14 cellular contexts compared by ENCODE assay signal in genomic region chr2:230330725-230331124, GRCh38. TPM values are rescaled to one million over a fixed set of nuclear protein-coding genes. Genes with fewer than 3 reads are reported as not detected.
A peak's percentile ranks its signal among the peaks of the same experiment; 100 is the strongest.
DNase-seq lines count a peak whose midpoint lies in the region; ATAC-seq, FAIRE-seq and TF ChIP-seq lines count a peak whose summit lies in the region.
"Had no signal": no experiment of that assay in that cellular context is flagged by ENCODE, and none has a peak within 500 bp of the region (broad histone marks: within the 10 kb centered on the region; RNA-seq: fewer than 3 reads in every experiment).

No MANE protein-coding gene starts in this region.

- H3K4me2 ChIP-seq in HepG2 (ENCODE audit: low read depth, low read length), result no peak overlapping the region

- H3K4me1 Mint-ChIP-seq in activated CD8-positive, alpha-beta T cell treated with anti-CD3 and anti-CD28 coated beads, Interleukin-2, amount 10 ng/mL, durations not matched to agents 7 days and 5 days (ENCODE audit: low read depth), result peaks cover 75% of the 10 kb centered on the region
- H3K4me1 Mint-ChIP-seq in stimulated activated memory B cell treated with anti-CD40 and anti-IgM and Interleukin-4, amounts not matched to agents 10 μg/mL and 1 μg/mL and 100 μg/mL, for 72 hours, result peaks cover 85% of the 10 kb centered on the region

- no peak for TF ChIP-seq RAD21 in HepG2 (CRISPR knock-in tag; IDR thresholded peaks at IDR 0.05)

- H4K20me1 ChIP-seq in HepG2 (ENCODE audit: insufficient read depth, low read length), result no peaks in the 10 kb centered on the region

- intact Hi-C loops in HepG2 (cut with micrococcal nuclease; ENCODE audit: unreplicated experiment), result no loop called here
- intact Hi-C loops in right lobe of liver (cut with DNase I), result no loop called here
- intact Hi-C loops in mucosa of descending colon (cut with DNase I, micrococcal nuclease), result no loop called here

- H3K4me1 ChIP-seq in HepG2 (ENCODE audit: insufficient read depth, low read length), result peaks cover 38% of the 10 kb centered on the region
- H3K4me1 ChIP-seq in right lobe of liver, result peaks cover 0 to 10% (median 4%) of the 10 kb centered on the region in 4 donors
- peaks cover 11% of the 10 kb centered on the region for H3K4me1 ChIP-seq in mucosa of descending colon (ENCODE audit: low read depth)

- no peak overlapping the region for H3K4me3 ChIP-seq in HepG2 (replicated peaks in 1 of 3; ENCODE audit: insufficient read depth in 1 of 3, low read depth in 2 of 3, low read length in 3 of 3)
- no peak overlapping the region for H3K4me3 ChIP-seq in right lobe of liver
- H3K4me3 ChIP-seq in mucosa of descending colon, result no peak overlapping the region
- H3K4me3 ChIP-seq: SK-N-MC had no signal

- TF ChIP-seq EP300 in HepG2 (IDR thresholded peaks at IDR 0.05; ENCODE audit: low read depth in 2 of 2, low read length in 2 of 2) (no peak), HepG2 (CRISPR knock-in tag; IDR thresholded peaks at IDR 0.05; ENCODE audit: borderline replicate concordance) (no peak)

- peak overlapping the region; percentile 73 for H3K27ac Mint-ChIP-seq in activated CD8-positive, alpha-beta T cell treated with anti-CD3 and anti-CD28 coated beads, Interleukin-2, amount 10 ng/mL, durations not matched to agents 7 days and 5 days
- H3K27ac Mint-ChIP-seq in stimulated activated memory B cell treated with anti-CD40 and anti-IgM and Interleukin-4, amounts not matched to agents 10 μg/mL and 1 μg/mL and 100 μg/mL, for 72 hours, result no peak overlapping the region

- no peaks in the 10 kb centered on the region for H3K9me3 ChIP-seq in HepG2 (ENCODE audit: low read length)
- H3K9me3 ChIP-seq in right lobe of liver, result no peaks in the 10 kb centered on the region
- H3K9me3 ChIP-seq in mucosa of descending colon, result no peaks in the 10 kb centered on the region

- no TSS peak for BruUV-seq in HepG2 (replicated peaks; lab: Mats Ljungman, UMichigan)

- TF ChIP-seq CTCF in HepG2 (CRISPR knock-in tag; IDR thresholded peaks at IDR 0.05) (no peak), right lobe of liver (IDR thresholded peaks at IDR 0.05) (no peak), mucosa of descending colon (IDR thresholded peaks at IDR 0.05) (no peak)

- 96% methylated on average over 7 of the region's 7 CpGs for WGBS in HepG2 (ENCODE audit: low lambda C conversion rate)
- WGBS in right lobe of liver (ENCODE audit: insufficient coverage, low coverage, low lambda C conversion rate, missing lambda C conversion rate), result 89% methylated on average over 7 of the region's 7 CpGs

- no peak for FAIRE-seq in HepG2 (lab: Jason Lieb, UNC)

- TF ChIP-seq POLR2A in HepG2 (IDR thresholded peaks at IDR 0.05; ENCODE audit: insufficient read depth in 1 of 2, low read depth in 2 of 2, low read length in 2 of 2) (no peak), right lobe of liver (IDR thresholded peaks at IDR 0.05) (no peak)

- H3K27ac ChIP-seq in HepG2 (ENCODE audit: extremely low read length, insufficient read depth, low read length), result no peak overlapping the region
- H3K27ac ChIP-seq in right lobe of liver, result no peak overlapping the region
- H3K27ac ChIP-seq: SK-N-MC had no signal

- H3K27me3 Mint-ChIP-seq in activated CD8-positive, alpha-beta T cell treated with anti-CD3 and anti-CD28 coated beads, Interleukin-2, amount 10 ng/mL, durations not matched to agents 7 days and 5 days (ENCODE audit: low read depth), result no peaks in the 10 kb centered on the region
- no peaks in the 10 kb centered on the region for H3K27me3 Mint-ChIP-seq in stimulated activated memory B cell treated with anti-CD40 and anti-IgM and Interleukin-4, amounts not matched to agents 10 μg/mL and 1 μg/mL and 100 μg/mL, for 72 hours

- DNase-seq in HepG2 (ENCODE audit: low spot score), result no peak
- no peak for DNase-seq in right lobe of liver
- no peak for DNase-seq in activated CD8-positive, alpha-beta T cell treated with anti-CD3 and anti-CD28 coated beads, Interleukin-2, amount 10 ng/mL, durations not matched to agents 7 days and 5 days
- peak; percentile 13 for DNase-seq in fibroblast of peridontal ligament (ENCODE audit: extremely low read depth)
- no peak for DNase-seq in mucosa of descending colon
- no peak for DNase-seq in GF-D8 (lab: John Stamatoyannopoulos, UW)
- DNase-seq: activated naive CD4-positive, alpha-beta T cell treated with Interleukin-2 at 50 U/mL for 16 hours; H7; stimulated activated CD4-positive, alpha-beta T cell treated with anti-CD3 and anti-CD28 coated beads, Interleukin-4, amount 100 ng/mL, for 1 hour; stimulated activated naive CD4-positive, alpha-beta T cell had no signal

- CTCF ChIA-PET in HepG2 (lab: Yijun Ruan, JAX; ENCODE audit: low intra/inter-chr PET ratio, low total read pairs), result no interaction called here
- CTCF ChIA-PET in activated CD8-positive, alpha-beta T cell treated with anti-CD3 and anti-CD28 coated beads, Interleukin-2, amount 10 ng/mL, durations not matched to agents 7 days and 5 days (lab: Charles Lee), result no interaction called here

- peaks cover 84% of the 10 kb centered on the region for H3K36me3 Mint-ChIP-seq in activated CD8-positive, alpha-beta T cell treated with anti-CD3 and anti-CD28 coated beads, Interleukin-2, amount 10 ng/mL, durations not matched to agents 7 days and 5 days (ENCODE audit: low read depth)
- peaks cover 67% of the 10 kb centered on the region for H3K36me3 Mint-ChIP-seq in stimulated activated memory B cell treated with anti-CD40 and anti-IgM and Interleukin-4, amounts not matched to agents 10 μg/mL and 1 μg/mL and 100 μg/mL, for 72 hours

- H3K79me2 ChIP-seq in HepG2 (ENCODE audit: insufficient read depth, low read length), result peaks cover 3% of the 10 kb centered on the region

- H2AFZ ChIP-seq in HepG2 (ENCODE audit: low read length), result no peak overlapping the region

- H3K27me3 ChIP-seq in HepG2 (ENCODE audit: control insufficient read depth in 1 of 2, insufficient read depth in 2 of 2, low read length in 2 of 2) (no peaks in the 10 kb centered on the region; a peak in 1 of 5 replicates), right lobe of liver (no peaks in the 10 kb centered on the region)

- no peaks in the 10 kb centered on the region for H3K9me3 Mint-ChIP-seq in activated CD8-positive, alpha-beta T cell treated with anti-CD3 and anti-CD28 coated beads, Interleukin-2, amount 10 ng/mL, durations not matched to agents 7 days and 5 days (ENCODE audit: insufficient read depth)
- no peaks in the 10 kb centered on the region for H3K9me3 Mint-ChIP-seq in stimulated activated memory B cell treated with anti-CD40 and anti-IgM and Interleukin-4, amounts not matched to agents 10 μg/mL and 1 μg/mL and 100 μg/mL, for 72 hours

- H3K36me3 ChIP-seq in HepG2 (replicated peaks in 1 of 2; ENCODE audit: control insufficient read depth in 1 of 2, insufficient read depth in 2 of 2, low read length in 2 of 2) (peaks cover 0 to 3% of the 10 kb centered on the region in 2 experiments; a peak in 1 of 5 replicates), right lobe of liver (no peaks in the 10 kb centered on the region), mucosa of descending colon (ENCODE audit: low read depth) (no peaks in the 10 kb centered on the region)

- ATAC-seq in HepG2, result no peak
- no peak for ATAC-seq in right lobe of liver
- ATAC-seq in activated CD8-positive, alpha-beta T cell treated with anti-CD3 and anti-CD28 coated beads, Interleukin-2, amount 10 ng/mL, durations not matched to agents 7 days and 5 days, result no peak
- no peak for ATAC-seq in stimulated activated memory B cell treated with anti-CD40 and anti-IgM and Interleukin-4, amounts not matched to agents 10 μg/mL and 1 μg/mL and 100 μg/mL, for 72 hours
- no peak for ATAC-seq in mucosa of descending colon
- no peak for ATAC-seq in HG03442 (IDR thresholded peaks at IDR 0.05; ENCODE audit: unreplicated experiment)
- ATAC-seq: activated CD4-positive, CD25-positive, alpha-beta regulatory T cell treated with anti-CD3 and anti-CD28 coated beads, Interleukin-2, amount 50 U/mL, for 24 hours had no signal

- in situ Hi-C loops in HepG2 (cut with HindIII; ENCODE audit: extremely low pct_ligation_motif_present, low pct_unique_long_range_greater_than_20kb), result no loop called here

- H3K9ac ChIP-seq in HepG2 (ENCODE audit: insufficient read depth, low read depth, low read length), result no peak overlapping the region

- POLR2A ChIA-PET in HepG2 (lab: Yijun Ruan, JAX), result no interaction called here
- POLR2A ChIA-PET in activated CD8-positive, alpha-beta T cell treated with anti-CD3 and anti-CD28 coated beads, Interleukin-2, amount 10 ng/mL, durations not matched to agents 7 days and 5 days (lab: Charles Lee), result no interaction called here

- H3K4me3 Mint-ChIP-seq in activated CD8-positive, alpha-beta T cell treated with anti-CD3 and anti-CD28 coated beads, Interleukin-2, amount 10 ng/mL, durations not matched to agents 7 days and 5 days, result peak overlapping the region; percentile 96
- H3K4me3 Mint-ChIP-seq in stimulated activated memory B cell treated with anti-CD40 and anti-IgM and Interleukin-4, amounts not matched to agents 10 μg/mL and 1 μg/mL and 100 μg/mL, for 72 hours, result no peak overlapping the region

RNA-seq across cellular contexts. Expression of gene SP140L, which starts 3.7 kb away (rescaled TPM):
- total RNA-seq in HepG2 (2016; rRNA removed; fragmentation: Illumina TruSeq; extraction: Trizol) (13.2 and 17.5 TPM in 2 replicates), right lobe of liver (10 to 100 TPM in 5 of 6 experiments, 1 to 10 TPM in 1; 6.6 to 17.9 (median 11.3) TPM), mucosa of descending colon (10 to 100 TPM; 22.1 to 35.7 (median 23.4) TPM)
- total RNA-seq in HepG2 (2016; cell fraction: cytosol; rRNA removed; fragmentation: Illumina TruSeq; extraction: Trizol; ENCODE audit: low read depth), result 5.6 TPM in 2 replicates
- 13.2 and 18.1 TPM in 2 replicates for total RNA-seq in HepG2 (2016; cell fraction: insoluble cytoplasmic fraction; rRNA removed; fragmentation: Illumina TruSeq; extraction: Trizol)
- total RNA-seq in HepG2 (2016; cell fraction: membrane; rRNA removed; fragmentation: Illumina TruSeq; extraction: Trizol), result 4.1 and 5.0 TPM in 2 replicates
- 26.0 and 35.8 TPM in 2 replicates for total RNA-seq in HepG2 (2016; cell fraction: nucleus; rRNA removed; fragmentation: Illumina TruSeq; extraction: Trizol)
- 10.9 and 13.7 TPM in 2 replicates for polyA plus RNA-seq in HepG2 (2011; rRNA removed)
- polyA plus RNA-seq in HepG2 (2011; cell fraction: cytosol; rRNA removed), result 4.5 and 5.7 TPM in 2 replicates
- 24.8 and 38.1 TPM in 2 replicates for polyA plus RNA-seq in HepG2 (2011; cell fraction: nucleus; rRNA removed)
- 11.8 and 16.1 TPM in 2 replicates for polyA plus RNA-seq in HepG2 (2012)
- 0.91 and 1.0 TPM in 2 replicates for polyA plus RNA-seq in HepG2 (2016; cell fraction: cytosol; fragmentation: Illumina TruSeq; extraction: Trizol; ENCODE audit: low read depth)
- 15.7 TPM in 2 replicates for polyA plus RNA-seq in HepG2 (2016; cell fraction: insoluble cytoplasmic fraction; fragmentation: Illumina TruSeq; extraction: Trizol; ENCODE audit: low read depth)
- 2.0 and 2.4 TPM in 2 replicates for polyA plus RNA-seq in HepG2 (2016; cell fraction: membrane; fragmentation: Illumina TruSeq; extraction: Trizol; ENCODE audit: low read depth)
- 44.7 and 46.0 TPM in 2 replicates for polyA plus RNA-seq in HepG2 (2016; cell fraction: nucleus; fragmentation: Illumina TruSeq; extraction: Trizol; ENCODE audit: insufficient read depth, low read depth)
- polyA minus RNA-seq in HepG2 (2011; rRNA and poly(A)+ RNA removed; ENCODE audit: low replicate concordance), result 3.0 and 5.6 TPM in 2 replicates
- 3.8 and 4.1 TPM in 2 replicates for polyA minus RNA-seq in HepG2 (2011; cell fraction: cytosol; rRNA and poly(A)+ RNA removed)
- 33.9 and 48.9 TPM in 2 replicates for polyA minus RNA-seq in HepG2 (2011; cell fraction: nucleus; rRNA and poly(A)+ RNA removed)
- total RNA-seq in activated CD8-positive, alpha-beta T cell treated with anti-CD3 and anti-CD28 coated beads, Interleukin-2, amount 10 ng/mL, durations not matched to agents 7 days and 5 days, result 10 to 100 TPM; 90.5 to 96.2 TPM
